Comparison of ENCODE assay signal across 10 cellular contexts in genomic region chr1:170660874-170661645, GRCh38. TPM values are rescaled to one million over a fixed set of nuclear protein-coding genes. Genes with fewer than 3 reads are reported as not detected.
DNase-seq lines count a peak whose midpoint lies in the region; ATAC-seq and TF ChIP-seq lines count a peak whose summit lies in the region.
"Had no signal": no experiment of that assay in that cellular context is flagged by ENCODE, and none has a peak within 500 bp of the region (broad histone marks: within the 10 kb centered on the region; RNA-seq: fewer than 3 reads in every experiment).

No MANE protein-coding gene starts in this region.

- intact Hi-C loops in activated naive CD4-positive, alpha-beta T cell treated with anti-CD3 and anti-CD28 coated beads for 36 hours (cut with micrococcal nuclease) = loop anchor here (1.0 to 10.0 kb wide), 2 partner anchors 10 to 586 kb away; partner anchors contain the start of gene KIFAP3
- intact Hi-C loops in dorsolateral prefrontal cortex (cut with DNase I) = loop anchor here in 1 of 2 donors (10.0 kb wide), 1 partner anchor 126 kb away; the partner anchor contains the start of gene GORAB
- intact Hi-C loops in PC-3 (cut with micrococcal nuclease) = no loop called here

- H3K27ac Mint-ChIP-seq in activated naive CD4-positive, alpha-beta T cell treated with anti-CD3 and anti-CD28 coated beads for 36 hours = no peak overlapping the region
- peak overlapping the region; percentile 47 for H3K27ac Mint-ChIP-seq in type B pancreatic cell

- no peaks in the 10 kb centered on the region for H3K36me3 Mint-ChIP-seq in activated naive CD4-positive, alpha-beta T cell treated with anti-CD3 and anti-CD28 coated beads for 36 hours (ENCODE audit: low read depth)
- peaks cover 8% of the 10 kb centered on the region for H3K36me3 Mint-ChIP-seq in type B pancreatic cell
- H3K36me3 Mint-ChIP-seq: CD4-positive, CD25-positive, alpha-beta regulatory T cell had no signal

- DNase-seq in activated naive CD4-positive, alpha-beta T cell treated with anti-CD3 and anti-CD28 coated beads for 36 hours = no peak
- DNase-seq in activated naive CD4-positive, alpha-beta T cell (lab: John Stamatoyannopoulos, UW) = no peak
- DNase-seq in dorsolateral prefrontal cortex (no peak), mesenchymal stem cell (peak; percentile 32), type B pancreatic cell (ENCODE audit: extremely low spot score, unreplicated experiment) (no peak), PC-3 (no peak)
- DNase-seq: CD4-positive, CD25-positive, alpha-beta regulatory T cell; T-helper 9 cell had no signal

- H3K79me2 ChIP-seq in PC-3 (ENCODE audit: low read length) = no peaks in the 10 kb centered on the region

- no peak overlapping the region for H4K8ac ChIP-seq in mesenchymal stem cell (ENCODE audit: low read length)

- no peak overlapping the region for H4K91ac ChIP-seq in mesenchymal stem cell (ENCODE audit: low read length)

- H3K4ac ChIP-seq in mesenchymal stem cell (ENCODE audit: low read depth in 1 of 2, low read length in 2 of 2) = no peak overlapping the region

- 8% methylated on average over 52 of the region's 54 CpGs for WGBS in mesenchymal stem cell

- H3K18ac ChIP-seq in mesenchymal stem cell (ENCODE audit: low read depth in 1 of 2, low read length in 2 of 2) = no peak overlapping the region

- no peaks in the 10 kb centered on the region for H3K79me1 ChIP-seq in mesenchymal stem cell (replicated peaks; ENCODE audit: low read length, poor library complexity, severe bottlenecking)

- peak overlapping the region; percentile 3 for H3K4me3 Mint-ChIP-seq in activated naive CD4-positive, alpha-beta T cell treated with anti-CD3 and anti-CD28 coated beads for 36 hours
- peak overlapping the region; percentile 90 for H3K4me3 Mint-ChIP-seq in type B pancreatic cell
- H3K4me3 Mint-ChIP-seq: CD4-positive, CD25-positive, alpha-beta regulatory T cell had no signal

- ATAC-seq in PC-3 = no peak
- ATAC-seq in GM18907 (IDR thresholded peaks at IDR 0.05; ENCODE audit: unreplicated experiment) = no peak
- no peak for ATAC-seq in GM21381 (IDR thresholded peaks at IDR 0.05; ENCODE audit: unreplicated experiment)

- no peak overlapping the region for H3K23ac ChIP-seq in mesenchymal stem cell (ENCODE audit: low read length in 2 of 2)

- no TSS peak for BruUV-seq in PC-3 (replicated peaks; lab: Mats Ljungman, UMichigan)

- H2BK12ac ChIP-seq in mesenchymal stem cell (ENCODE audit: low read length in 2 of 2) = no peak overlapping the region

- H2AFZ ChIP-seq in mesenchymal stem cell (ENCODE audit: low read depth, low read length) (no peak overlapping the region), PC-3 (ENCODE audit: low read length) (no peak overlapping the region)

- peaks cover 72% of the 10 kb centered on the region for H3K27me3 Mint-ChIP-seq in activated naive CD4-positive, alpha-beta T cell treated with anti-CD3 and anti-CD28 coated beads for 36 hours (ENCODE audit: low read depth)
- H3K27me3 Mint-ChIP-seq in type B pancreatic cell = peaks cover 99% of the 10 kb centered on the region

- H2BK5ac ChIP-seq in mesenchymal stem cell (ENCODE audit: low read depth, low read length, poor library complexity, severe bottlenecking) = no peak overlapping the region

- H2BK15ac ChIP-seq in mesenchymal stem cell (ENCODE audit: low read depth, poor library complexity, severe bottlenecking) = no peak overlapping the region

- no peak overlapping the region for H2AK5ac ChIP-seq in mesenchymal stem cell (ENCODE audit: low read length, severe bottlenecking)

- H3K4me3 ChIP-seq in dorsolateral prefrontal cortex = peak overlapping the region; percentile 17 to 81 (median 67)
- peak overlapping the region; percentile 23 to 83 for H3K4me3 ChIP-seq in mesenchymal stem cell (ENCODE audit: insufficient read depth in 1 of 2, low read depth in 1 of 2, low read length in 2 of 2)
- no peak overlapping the region for H3K4me3 ChIP-seq in PC-3 (ENCODE audit: low read length)

- H3K9me2 ChIP-seq in PC-3 (replicated peaks; ENCODE audit: low read length) = no peaks in the 10 kb centered on the region

- H3K14ac ChIP-seq in mesenchymal stem cell (ENCODE audit: low read length in 2 of 2) = no peak overlapping the region

- H3F3A ChIP-seq in PC-3 (ENCODE audit: low read length, unreplicated experiment) = no peaks in the 10 kb centered on the region

- peaks cover 0 to 10% of the 10 kb centered on the region in 2 experiments for H3K36me3 ChIP-seq in mesenchymal stem cell (ENCODE audit: control insufficient read depth in 1 of 2, insufficient read depth in 2 of 2, low read depth in 1 of 2, low read length in 2 of 2)
- no peaks in the 10 kb centered on the region for H3K36me3 ChIP-seq in PC-3 (ENCODE audit: low read depth, low read length)

- POLR2A ChIA-PET in PC-3 (lab: Charles Lee; ENCODE audit: unreplicated experiment) = no interaction called here

- H3K9me3 Mint-ChIP-seq in activated naive CD4-positive, alpha-beta T cell treated with anti-CD3 and anti-CD28 coated beads for 36 hours = no peaks in the 10 kb centered on the region
- H3K9me3 Mint-ChIP-seq in type B pancreatic cell = no peaks in the 10 kb centered on the region

- H2BK120ac ChIP-seq in mesenchymal stem cell (ENCODE audit: low read depth, low read length) = no peak overlapping the region

- no peaks in the 10 kb centered on the region for H3K9me3 ChIP-seq in mesenchymal stem cell (ENCODE audit: control insufficient read depth, low read length)
- no peaks in the 10 kb centered on the region for H3K9me3 ChIP-seq in PC-3 (ENCODE audit: low read length)

- TF ChIP-seq CTCF in dorsolateral prefrontal cortex (IDR thresholded peaks at IDR 0.05 in 54 of 56, conservative IDR thresholded peaks at IDR 0.05 in 2 of 56; ENCODE audit: low read depth in 1 of 56, partially characterized antibody in 56 of 56) = no peak
- TF ChIP-seq CTCF in type B pancreatic cell (conservative IDR thresholded peaks at IDR 0.05) = no peak
- no peak for TF ChIP-seq CTCF in PC-3 (conservative IDR thresholded peaks at IDR 0.05; ENCODE audit: low read depth, low read length)

- peak overlapping the region; percentile 98 for H3K9ac ChIP-seq in mesenchymal stem cell (ENCODE audit: low read length)
- H3K9ac ChIP-seq in PC-3 (ENCODE audit: low read length) = no peak overlapping the region

- no peaks in the 10 kb centered on the region for H4K20me1 ChIP-seq in PC-3 (ENCODE audit: low read length)

- CTCF ChIA-PET in activated naive CD4-positive, alpha-beta T cell treated with anti-CD3 and anti-CD28 coated beads for 36 hours (lab: Charles Lee) = no interaction called here
- CTCF ChIA-PET in PC-3 (lab: Charles Lee) = no interaction called here

- peaks cover 31% of the 10 kb centered on the region for H3K4me1 Mint-ChIP-seq in activated naive CD4-positive, alpha-beta T cell treated with anti-CD3 and anti-CD28 coated beads for 36 hours (ENCODE audit: low read depth)
- H3K4me1 Mint-ChIP-seq in type B pancreatic cell (ENCODE audit: unreplicated experiment) = peaks cover 21% of the 10 kb centered on the region

- peak overlapping the region; percentile 30 for H3K4me2 ChIP-seq in mesenchymal stem cell (ENCODE audit: low read length, poor library complexity, severe bottlenecking)
- no peak overlapping the region for H3K4me2 ChIP-seq in PC-3 (ENCODE audit: low read length)

- H3K27ac ChIP-seq in dorsolateral prefrontal cortex = peak overlapping the region in 8 of 59 donors; percentile 2 to 51 (median 26)
- H3K27ac ChIP-seq in mesenchymal stem cell (ENCODE audit: low read length, poor library complexity, severe bottlenecking) = no peak overlapping the region
- H3K27ac ChIP-seq in PC-3 (ENCODE audit: low read length) = no peak overlapping the region

- peaks cover 24% of the 10 kb centered on the region for H3K4me1 ChIP-seq in mesenchymal stem cell (ENCODE audit: control insufficient read depth, insufficient read depth, low read depth, low read length)
- H3K4me1 ChIP-seq in PC-3 (ENCODE audit: insufficient read depth, low read length) = no peaks in the 10 kb centered on the region

- H3K27me3 ChIP-seq in dorsolateral prefrontal cortex = peaks cover 0 to 58% (median 14%) of the 10 kb centered on the region in 45 donors
- H3K27me3 ChIP-seq in mesenchymal stem cell (ENCODE audit: control insufficient read depth in 1 of 2, insufficient read depth in 1 of 2, low read length in 2 of 2) = peaks cover 0 to 77% of the 10 kb centered on the region in 2 experiments
- H3K27me3 ChIP-seq in PC-3 (ENCODE audit: low read length) = no peaks in the 10 kb centered on the region

RNA-seq across cellular contexts. Expression of gene PRRX1, which starts 2.9 kb away (rescaled TPM):
- not detected for total RNA-seq in activated naive CD4-positive, alpha-beta T cell treated with anti-CD3 and anti-CD28 coated beads for 36 hours
- total RNA-seq in dorsolateral prefrontal cortex (10 to 100 TPM; 10.7 to 40.0 (median 20.3) TPM), type B pancreatic cell (ENCODE audit: low replicate concordance) (1.7 and 142 TPM in 2 replicates), PC-3 (2014; rRNA removed) (not detected in 2 replicates)
- polyA plus RNA-seq in mesenchymal stem cell (2013, experiment 1 of 2) = 0.66 TPM
- 0.56 TPM for polyA plus RNA-seq in mesenchymal stem cell (2013, experiment 2 of 2)
- total RNA-seq: CD4-positive, CD25-positive, alpha-beta regulatory T cell had no signal
